7 cellular contexts compared by ENCODE assay signal in the genomic region with DNA sequence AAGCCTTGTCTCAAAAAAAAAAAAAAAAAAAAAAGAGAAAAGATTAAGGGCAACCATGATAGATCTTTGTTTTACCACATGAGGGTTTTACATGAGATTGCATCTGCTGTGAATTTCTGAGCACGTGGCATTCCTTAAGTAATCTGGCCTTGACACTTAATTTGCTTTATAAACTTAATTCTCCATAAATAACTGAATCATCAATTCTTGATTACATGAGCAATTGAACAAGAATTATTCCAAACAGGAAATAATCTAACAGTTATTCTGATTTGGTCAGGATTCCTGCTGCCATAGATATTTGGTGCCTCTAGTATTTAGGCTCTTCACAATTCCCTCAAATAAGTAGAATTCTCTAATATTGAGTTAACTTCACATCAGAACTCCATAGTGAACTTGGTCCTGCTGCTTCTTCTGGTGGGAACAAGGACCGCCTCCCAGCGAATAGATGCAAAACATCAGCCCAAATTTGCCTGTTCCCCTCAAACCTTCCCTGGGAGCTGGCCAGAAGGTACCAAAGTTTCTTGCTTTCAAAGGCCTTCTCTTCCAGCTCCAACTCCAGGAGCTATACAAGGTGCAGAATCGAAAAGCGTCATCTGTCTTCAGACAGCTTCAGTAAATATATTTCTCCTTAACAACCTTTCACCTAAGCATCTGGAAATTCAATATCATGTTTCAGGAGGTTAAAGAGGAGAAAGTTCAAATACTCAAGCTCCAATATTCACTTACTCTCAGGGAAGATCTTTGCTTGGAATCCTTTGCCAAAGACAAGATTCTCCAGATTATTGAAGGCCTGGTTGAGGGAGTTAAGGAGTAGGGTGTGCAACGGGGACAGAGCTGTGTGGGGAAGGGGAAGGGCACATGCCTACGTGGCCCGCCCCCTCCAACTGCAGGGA. TPM values are rescaled to one million over a fixed set of nuclear protein-coding genes. Genes with fewer than 3 reads are reported as not detected.
DNase-seq lines count a peak whose midpoint lies in the region; ATAC-seq, FAIRE-seq and TF ChIP-seq lines count a peak whose summit lies in the region.

No MANE protein-coding gene starts in this region.

- H4K5ac ChIP-seq in H1 (ENCODE audit: insufficient read length, low read depth, low read length) = peak overlapping the region; percentile 88

- H3K27me3 ChIP-seq in H1 (replicated peaks in 1 of 4; ENCODE audit: control insufficient read depth in 3 of 4, extremely low read depth in 1 of 4, insufficient read depth in 3 of 4, low read length in 3 of 4) = no peaks in the 10 kb centered on the region
- no peaks in the 10 kb centered on the region for H3K27me3 ChIP-seq in neural progenitor cell

- TSS peak; percentile 78 for BruUV-seq in OCI-LY7 (replicated peaks; lab: Mats Ljungman, UMichigan)

- peak overlapping the region; percentile 27 for H4K91ac ChIP-seq in H1 (replicated peaks; ENCODE audit: insufficient read length, low read length)

- no peak overlapping the region for H3K14ac ChIP-seq in H1 (ENCODE audit: insufficient read length)

- peaks cover 14% of the 10 kb centered on the region; the same call in 1 of the 2 replicates for H3K79me2 ChIP-seq in OCI-LY7 (ENCODE audit: insufficient read depth, low read depth, low read length)
- peaks cover 0 to 16% of the 10 kb centered on the region in 2 experiments; a peak in 2 of 4 replicates for H3K79me2 ChIP-seq in H1 (ENCODE audit: control insufficient read depth in 1 of 2, insufficient read depth in 2 of 2, low read length in 2 of 2)
- H3K79me2 ChIP-seq in neural progenitor cell (ENCODE audit: low read depth) = peaks cover 26% of the 10 kb centered on the region

- DNase-seq in OCI-LY7 (ENCODE audit: low spot score) (no peak), H1 (ENCODE audit: low read depth in 1 of 2, low spot score in 2 of 2) (no peak), neural progenitor cell (ENCODE audit: low spot score) (no peak), activated gamma-delta T cell (lab: John Stamatoyannopoulos, UW) (no peak), NCI-H1092 treated with DMSO at 0.1 percent for 48 hours (lab: John Stamatoyannopoulos, UW) (no peak), NOMO-1 treated with dmso at 0.1 percent for 144 hours (lab: John Stamatoyannopoulos, UW; ENCODE audit: unreplicated experiment) (no peak)

- H2BK15ac ChIP-seq in H1 (ENCODE audit: low read length) = no peak overlapping the region

- H3K23ac ChIP-seq in H1 (ENCODE audit: insufficient read length) = no peak overlapping the region

- peaks cover 80% of the 10 kb centered on the region for H3F3A ChIP-seq in neural progenitor cell (ENCODE audit: low read depth)

- no peak overlapping the region for H3K56ac ChIP-seq in H1 (replicated peaks; ENCODE audit: insufficient read length, low read depth, low read length)

- FAIRE-seq in H1 (lab: Jason Lieb, UNC) = no peak

- no peak overlapping the region for H2AK5ac ChIP-seq in H1 (ENCODE audit: low read depth, low read length)

- H3K27ac ChIP-seq in OCI-LY7 (ENCODE audit: low read depth, low read length, poor library complexity, severe bottlenecking) (peak overlapping the region; percentile 64), H1 (ENCODE audit: low read depth, low read length) (no peak overlapping the region), neural progenitor cell (peak overlapping the region; percentile 70)

- TF ChIP-seq POLR2A in H1 (IDR thresholded peaks at IDR 0.05; ENCODE audit: control extremely low read depth in 1 of 2, low read depth in 2 of 2, low read length in 2 of 2) = no peak

- peak overlapping the region; percentile 91; the same call in 1 of the 2 replicates for H4K8ac ChIP-seq in H1 (ENCODE audit: extremely low read depth, insufficient read depth, low read length)

- no peaks in the 10 kb centered on the region for H3K9me3 ChIP-seq in OCI-LY7 (ENCODE audit: low read length)
- no peaks in the 10 kb centered on the region for H3K9me3 ChIP-seq in H1 (ENCODE audit: insufficient read depth in 2 of 2, low read depth in 1 of 2, low read length in 1 of 2)
- H3K9me3 ChIP-seq in neural progenitor cell (ENCODE audit: low read depth) = no peaks in the 10 kb centered on the region

- peaks cover 15% of the 10 kb centered on the region for H3K23me2 ChIP-seq in H1 (ENCODE audit: low read depth, low read length)

- no peaks in the 10 kb centered on the region for H4K20me1 ChIP-seq in OCI-LY7 (ENCODE audit: insufficient read depth, low read length)
- peaks cover 2 to 6% of the 10 kb centered on the region in 2 experiments for H4K20me1 ChIP-seq in H1 (replicated peaks in 1 of 2; ENCODE audit: control insufficient read depth in 1 of 2, insufficient read depth in 2 of 2, low read length in 2 of 2)
- no peaks in the 10 kb centered on the region for H4K20me1 ChIP-seq in neural progenitor cell (ENCODE audit: low read depth)

- H3K18ac ChIP-seq in H1 (ENCODE audit: extremely low read depth, low read length) = peak overlapping the region; percentile 64

- peak overlapping the region; percentile 58 for H3K27ac Mint-ChIP-seq in neural progenitor cell

- H3K36me3 ChIP-seq in OCI-LY7 (ENCODE audit: insufficient read depth, low read length) (peaks cover 18% of the 10 kb centered on the region; the same call in 1 of the 2 replicates), H1 (ENCODE audit: control insufficient read depth in 2 of 4, insufficient read depth in 4 of 4, low read length in 3 of 4) (peaks cover 3 to 13% (median 7%) of the 10 kb centered on the region in 4 experiments; a peak in 6 of 8 replicates), neural progenitor cell (no peaks in the 10 kb centered on the region)

- peak overlapping the region; percentile 90; the same call in 1 of the 2 replicates for H2AFZ ChIP-seq in OCI-LY7 (ENCODE audit: low read length)
- H2AFZ ChIP-seq in H1 (ENCODE audit: low read length) = no peak overlapping the region; the same call in 1 of the 2 replicates
- H2AFZ ChIP-seq in neural progenitor cell (replicated peaks) = peak overlapping the region; percentile 94

- CTCF ChIA-PET in OCI-LY7 (lab: Charles Lee; ENCODE audit: unreplicated experiment) = interaction anchor here (0.7 to 1.8 kb wide), 4 partner anchors 13 to 80 kb away, joined by 3 to 12 read pairs (median 4); no protein-coding TSS in a partner anchor
- CTCF ChIA-PET in H1 (lab: Charles Lee; ENCODE audit: partially characterized antibody) = interaction anchor here (0.7 to 12.4 kb wide), 24 partner anchors 14 to 121 kb away, joined by 3 to 215 read pairs (median 5); partner anchors contain the start of genes DPM3, EFNA1, EFNA4 and SLC50A1

- peak overlapping the region; percentile 33 for H3K4ac ChIP-seq in H1 (replicated peaks; ENCODE audit: insufficient read length, low read depth, low read length)

- peak overlapping the region; percentile 53; the same call in 1 of the 2 replicates for H2BK12ac ChIP-seq in H1 (ENCODE audit: low read depth, low read length)

- no peak overlapping the region for H2BK20ac ChIP-seq in H1 (ENCODE audit: low read length)

- H3K9me2 ChIP-seq in OCI-LY7 (ENCODE audit: insufficient read depth, low read length) = no peaks in the 10 kb centered on the region

- peak overlapping the region; percentile 77; the same call in 1 of the 2 replicates for H2BK5ac ChIP-seq in H1 (ENCODE audit: low read depth, low read length)

- H3K9ac ChIP-seq in H1 (replicated peaks in 1 of 4; ENCODE audit: extremely low read depth in 1 of 4, low read depth in 3 of 4, low read length in 3 of 4) (peak overlapping the region in 3 of 4 experiments; percentile 1 to 66 (median 49); a peak in 5 of 7 replicates), neural progenitor cell (peak overlapping the region; percentile 77)

- peak overlapping the region; percentile 82 for H3K4me3 ChIP-seq in OCI-LY7 (ENCODE audit: low read depth, low read length, poor library complexity, severe bottlenecking)
- peak overlapping the region; percentile 54 to 95 (median 86) for H3K4me3 ChIP-seq in H1 (ENCODE audit: extremely low read depth in 1 of 4, insufficient read depth in 2 of 4, low read depth in 3 of 4, low read length in 4 of 4)
- peak overlapping the region; percentile 87 for H3K4me3 ChIP-seq in neural progenitor cell

- peak overlapping the region; percentile 94 for H3K4me3 Mint-ChIP-seq in neural progenitor cell

- peak; percentile 11 for ATAC-seq in GM21528 (IDR thresholded peaks at IDR 0.05; ENCODE audit: low FRiP score, unreplicated experiment)

- POLR2A ChIA-PET in OCI-LY7 (lab: Charles Lee) (interaction anchor here (0.6 to 2.0 kb wide), 10 partner anchors 12 to 94 kb away, joined by 3 to 8 read pairs (median 4); no protein-coding TSS in a partner anchor), H1 (lab: Charles Lee; ENCODE audit: partially characterized antibody) (interaction anchor here (0.8 to 20.5 kb wide), 17 partner anchors 14 to 106 kb away, joined by 3 to 512 read pairs (median 4); partner anchors contain the start of genes CLK2, DPM3, MTX1 and THBS3)

- intact Hi-C loops in OCI-LY7 (cut with micrococcal nuclease; ENCODE audit: unreplicated experiment) = loop anchor here (2.0 kb wide), 1 partner anchor 31 kb away; the partner anchor contains the start of gene DPM3

- H3K4me1 ChIP-seq in OCI-LY7 (ENCODE audit: insufficient read depth, low read length, poor library complexity, severe bottlenecking) (peaks cover 45% of the 10 kb centered on the region), H1 (replicated peaks in 1 of 4; ENCODE audit: control insufficient read depth in 3 of 4, insufficient read depth in 4 of 4, low read length in 3 of 4) (peaks cover 3 to 28% (median 10%) of the 10 kb centered on the region in 4 experiments), neural progenitor cell (peaks cover 10% of the 10 kb centered on the region)

- 58% methylated on average over 8 of the region's 8 CpGs; no CpG with 5 or more reads in 1 of the 2 experiments for WGBS in H1 (ENCODE audit: extremely low coverage in 1 of 2, insufficient coverage in 1 of 2, insufficient read length in 1 of 2, insufficient replicate concordance in 2 of 2, low coverage in 1 of 2, low lambda C conversion rate in 2 of 2, missing lambda C conversion rate in 1 of 2), 2 experiments

- H3K27me3 Mint-ChIP-seq in neural progenitor cell (ENCODE audit: insufficient read depth, low read depth) = peaks cover 16% of the 10 kb centered on the region

- H3K79me1 ChIP-seq in H1 (ENCODE audit: low read depth, low read length) = no peaks in the 10 kb centered on the region; the same call in 1 of the 2 replicates

- no peaks in the 10 kb centered on the region for H3K9me3 Mint-ChIP-seq in neural progenitor cell

- TF ChIP-seq EP300 in H1 (IDR thresholded peaks at IDR 0.05; ENCODE audit: borderline replicate concordance in 1 of 2, low read depth in 2 of 2, low read length in 2 of 2) = no peak

- peak overlapping the region; percentile 91 for H3K4me2 ChIP-seq in OCI-LY7 (ENCODE audit: low read length)
- peak overlapping the region; percentile 37 to 90 for H3K4me2 ChIP-seq in H1 (ENCODE audit: insufficient read depth in 1 of 2, low read depth in 2 of 2, low read length in 2 of 2)
- H3K4me2 ChIP-seq in neural progenitor cell = peak overlapping the region; percentile 98

- TF ChIP-seq CTCF in OCI-LY7 (conservative IDR thresholded peaks at IDR 0.05; ENCODE audit: low read length) (no peak), H1 (IDR thresholded peaks at IDR 0.05; ENCODE audit: control extremely low read depth in 1 of 3, insufficient read depth in 1 of 3, low read depth in 1 of 3, low read length in 3 of 3) (no peak), neural progenitor cell (IDR thresholded peaks at IDR 0.05) (no peak)

- peaks cover 10% of the 10 kb centered on the region for H3K36me3 Mint-ChIP-seq in neural progenitor cell

- H3K4me1 Mint-ChIP-seq in neural progenitor cell = peaks cover 46% of the 10 kb centered on the region

- no peak overlapping the region for H2BK120ac ChIP-seq in H1 (replicated peaks; ENCODE audit: low read depth, low read length)

- no peak for TF ChIP-seq RAD21 in H1 (IDR thresholded peaks at IDR 0.05 in 1 of 2, conservative IDR thresholded peaks at IDR 0.05 in 1 of 2; ENCODE audit: low read depth in 2 of 2, low read length in 2 of 2)

RNA-seq across cellular contexts. Expression of gene KRTCAP2, which starts 1.0 kb away (rescaled TPM):
- 80.5 and 128 TPM in 2 replicates for total RNA-seq in OCI-LY7 (2014; rRNA removed; shearing (Covaris generic))
- 141 and 166 TPM in 2 replicates for total RNA-seq in OCI-LY7 (2022)
- total RNA-seq in H1 (2021; fragmentation: NEBNext Ultra II Directional; extraction: Animal tissue kit (Norgen Biotek cat#: 25700)) = 146 TPM in 2 replicates
- polyA plus RNA-seq in H1 (2011; rRNA removed) = 317 and 419 TPM in 2 replicates
- polyA plus RNA-seq in H1 (2011; cell fraction: cytosol; rRNA removed) = 199 TPM
- 287 TPM for polyA plus RNA-seq in H1 (2011; cell fraction: nucleus; rRNA removed)
- 150 to 268 TPM (median 247 TPM) in 4 replicates for polyA plus RNA-seq in H1 (2012, experiment 1 of 2)
- 705 TPM for polyA plus RNA-seq in H1 (2012, experiment 2 of 2)
- polyA plus RNA-seq in H1 (2013, experiment 1 of 2) = 290 TPM
- polyA plus RNA-seq in H1 (2013, experiment 2 of 2) = 399 TPM
- polyA minus RNA-seq in H1 (2011; rRNA and poly(A)+ RNA removed) = 107 and 146 TPM in 2 replicates
- 86.3 TPM for polyA minus RNA-seq in H1 (2011; cell fraction: cytosol; rRNA and poly(A)+ RNA removed)
- 82.9 TPM for polyA minus RNA-seq in H1 (2011; cell fraction: nucleus; rRNA and poly(A)+ RNA removed)
- total RNA-seq in neural progenitor cell (ENCODE audit: low replicate concordance) = 37.8 and 100 TPM in 2 replicates

RNA-seq across cellular contexts. Expression of gene TRIM46, which starts 1.6 kb away (rescaled TPM):
- 1.3 and 3.1 TPM in 2 replicates for total RNA-seq in OCI-LY7 (2014; rRNA removed; shearing (Covaris generic))
- total RNA-seq in OCI-LY7 (2022) = 3.9 and 4.5 TPM in 2 replicates
- 15.0 and 15.5 TPM in 2 replicates for total RNA-seq in H1 (2021; fragmentation: NEBNext Ultra II Directional; extraction: Animal tissue kit (Norgen Biotek cat#: 25700))
- polyA plus RNA-seq in H1 (2011; rRNA removed) = 21.6 and 34.7 TPM in 2 replicates
- polyA plus RNA-seq in H1 (2011; cell fraction: cytosol; rRNA removed) = 29.4 TPM
- 94.4 TPM for polyA plus RNA-seq in H1 (2011; cell fraction: nucleus; rRNA removed)
- 18.2 to 22.5 TPM (median 20.8 TPM) in 4 replicates for polyA plus RNA-seq in H1 (2012, experiment 1 of 2)
- polyA plus RNA-seq in H1 (2012, experiment 2 of 2) = 12.6 TPM
- 11.7 TPM for polyA plus RNA-seq in H1 (2013, experiment 1 of 2)
- 9.4 TPM for polyA plus RNA-seq in H1 (2013, experiment 2 of 2)
- polyA minus RNA-seq in H1 (2011; rRNA and poly(A)+ RNA removed) = 11.4 and 11.5 TPM in 2 replicates
- 13.7 TPM for polyA minus RNA-seq in H1 (2011; cell fraction: cytosol; rRNA and poly(A)+ RNA removed)
- polyA minus RNA-seq in H1 (2011; cell fraction: nucleus; rRNA and poly(A)+ RNA removed) = 28.4 TPM
- 3.9 and 10.2 TPM in 2 replicates for total RNA-seq in neural progenitor cell (ENCODE audit: low replicate concordance)

RNA-seq across cellular contexts. Expression of gene DPM3, which starts 31.8 kb away (rescaled TPM):
- total RNA-seq in OCI-LY7 (2014; rRNA removed; shearing (Covaris generic)) = 32.5 and 41.8 TPM in 2 replicates
- total RNA-seq in OCI-LY7 (2022) (56.2 and 65.9 TPM in 2 replicates), neural progenitor cell (ENCODE audit: low replicate concordance) (16.8 and 133 TPM in 2 replicates)
- total RNA-seq in H1 (2021; fragmentation: NEBNext Ultra II Directional; extraction: Animal tissue kit (Norgen Biotek cat#: 25700)) = 44.8 and 49.3 TPM in 2 replicates
- 227 and 349 TPM in 2 replicates for polyA plus RNA-seq in H1 (2011; rRNA removed)
- polyA plus RNA-seq in H1 (2011; cell fraction: cytosol; rRNA removed) = 166 TPM
- 111 TPM for polyA plus RNA-seq in H1 (2011; cell fraction: nucleus; rRNA removed)
- polyA plus RNA-seq in H1 (2012, experiment 1 of 2) = 30.1 to 106 TPM (median 79.5 TPM) in 4 replicates
- polyA plus RNA-seq in H1 (2012, experiment 2 of 2) = 141 TPM
- polyA plus RNA-seq in H1 (2013, experiment 1 of 2) = 184 TPM
- 217 TPM for polyA plus RNA-seq in H1 (2013, experiment 2 of 2)
- polyA minus RNA-seq in H1 (2011; rRNA and poly(A)+ RNA removed) = 6.9 and 13.7 TPM in 2 replicates
- 6.6 TPM for polyA minus RNA-seq in H1 (2011; cell fraction: cytosol; rRNA and poly(A)+ RNA removed)
- polyA minus RNA-seq in H1 (2011; cell fraction: nucleus; rRNA and poly(A)+ RNA removed) = 11.4 TPM

RNA-seq across cellular contexts. Expression of gene THBS3, which starts 35.6 kb away (rescaled TPM):
- 6.9 and 11.1 TPM in 2 replicates for total RNA-seq in OCI-LY7 (2014; rRNA removed; shearing (Covaris generic))
- total RNA-seq in OCI-LY7 (2022) (28.7 and 37.1 TPM in 2 replicates), neural progenitor cell (ENCODE audit: low replicate concordance) (19.3 and 30.4 TPM in 2 replicates)
- 2.6 and 3.0 TPM in 2 replicates for total RNA-seq in H1 (2021; fragmentation: NEBNext Ultra II Directional; extraction: Animal tissue kit (Norgen Biotek cat#: 25700))
- polyA plus RNA-seq in H1 (2011; rRNA removed) = 3.5 and 5.0 TPM in 2 replicates
- polyA plus RNA-seq in H1 (2011; cell fraction: cytosol; rRNA removed) = 4.2 TPM
- polyA plus RNA-seq in H1 (2011; cell fraction: nucleus; rRNA removed) = 19.8 TPM
- 8.5 to 12.1 TPM (median 11.0 TPM) in 4 replicates for polyA plus RNA-seq in H1 (2012, experiment 1 of 2)
- polyA plus RNA-seq in H1 (2012, experiment 2 of 2) = 4.6 TPM
- polyA plus RNA-seq in H1 (2013, experiment 1 of 2) = 3.6 TPM
- polyA plus RNA-seq in H1 (2013, experiment 2 of 2) = 3.4 TPM
- 5.1 and 6.1 TPM in 2 replicates for polyA minus RNA-seq in H1 (2011; rRNA and poly(A)+ RNA removed)
- 2.2 TPM for polyA minus RNA-seq in H1 (2011; cell fraction: cytosol; rRNA and poly(A)+ RNA removed)
- 9.2 TPM for polyA minus RNA-seq in H1 (2011; cell fraction: nucleus; rRNA and poly(A)+ RNA removed)

RNA-seq across cellular contexts. Expression of gene MTX1, which starts 36.4 kb away (rescaled TPM):
- 67.6 and 70.2 TPM in 2 replicates for total RNA-seq in OCI-LY7 (2014; rRNA removed; shearing (Covaris generic))
- total RNA-seq in OCI-LY7 (2022) (43.9 and 45.7 TPM in 2 replicates), neural progenitor cell (ENCODE audit: low replicate concordance) (25.6 and 46.5 TPM in 2 replicates)
- total RNA-seq in H1 (2021; fragmentation: NEBNext Ultra II Directional; extraction: Animal tissue kit (Norgen Biotek cat#: 25700)) = 47.9 and 55.0 TPM in 2 replicates
- polyA plus RNA-seq in H1 (2011; rRNA removed) = 131 and 161 TPM in 2 replicates
- polyA plus RNA-seq in H1 (2011; cell fraction: cytosol; rRNA removed) = 108 TPM
- 98.3 TPM for polyA plus RNA-seq in H1 (2011; cell fraction: nucleus; rRNA removed)
- polyA plus RNA-seq in H1 (2012, experiment 1 of 2) = 52.9 to 74.3 TPM (median 71.2 TPM) in 4 replicates
- polyA plus RNA-seq in H1 (2012, experiment 2 of 2) = 106 TPM
- polyA plus RNA-seq in H1 (2013, experiment 1 of 2) = 37.2 TPM
- polyA plus RNA-seq in H1 (2013, experiment 2 of 2) = 36.4 TPM
- polyA minus RNA-seq in H1 (2011; rRNA and poly(A)+ RNA removed) = 39.0 and 48.9 TPM in 2 replicates
- 31.5 TPM for polyA minus RNA-seq in H1 (2011; cell fraction: cytosol; rRNA and poly(A)+ RNA removed)
- polyA minus RNA-seq in H1 (2011; cell fraction: nucleus; rRNA and poly(A)+ RNA removed) = 29.7 TPM
